Comparison of ENCODE assay signal across 14 cellular contexts in genomic region chr1:68376441-68376840, GRCh38.
DNase-seq lines count a peak whose midpoint lies in the region; ATAC-seq and TF ChIP-seq lines count a peak whose summit lies in the region.
"Had no signal": no experiment of that assay in that cellular context is flagged by ENCODE, and none has a peak within 500 bp of the region (broad histone marks: within the 10 kb centered on the region; RNA-seq: fewer than 3 reads in every experiment).

No MANE protein-coding gene starts in this region.

- no peak overlapping the region for H4K91ac ChIP-seq in IMR-90 (ENCODE audit: insufficient read depth, low read depth, low read length)

- POLR2A ChIA-PET in HCT116 (lab: Charles Lee): interaction anchor here (1.2 to 1.8 kb wide), 3 partner anchors 16 to 256 kb away, joined by 3 to 8 read pairs (median 4); no protein-coding TSS in a partner anchor
- POLR2A ChIA-PET in IMR-90 (lab: Charles Lee; ENCODE audit: unreplicated experiment): no interaction called here
- POLR2A ChIA-PET in MCF 10A (lab: Yijun Ruan, JAX): no interaction called here

- no peak overlapping the region for H2BK5ac ChIP-seq in IMR-90 (ENCODE audit: low read depth, low read length, poor library complexity, severe bottlenecking)

- no peaks in the 10 kb centered on the region for H3K9me1 ChIP-seq in IMR-90 (ENCODE audit: insufficient read depth, low read length)

- TF ChIP-seq RAD21 in HCT116 (IDR thresholded peaks at IDR 0.05; ENCODE audit: low read depth) (no peak), IMR-90 (IDR thresholded peaks at IDR 0.05; ENCODE audit: low read length) (no peak)

- H3K4ac ChIP-seq in IMR-90 (ENCODE audit: low read depth, low read length): no peak overlapping the region

- no peaks in the 10 kb centered on the region for H3K27me3 Mint-ChIP-seq in osteocyte (ENCODE audit: unreplicated experiment)
- no peaks in the 10 kb centered on the region for H3K27me3 Mint-ChIP-seq in MCF 10A (ENCODE audit: insufficient read depth, unreplicated experiment)
- H3K27me3 Mint-ChIP-seq: CD4-positive, CD25-positive, alpha-beta regulatory T cell had no signal

- H2BK15ac ChIP-seq in IMR-90 (ENCODE audit: low read depth, low read length): no peak overlapping the region

- H3K14ac ChIP-seq in IMR-90 (replicated peaks; ENCODE audit: low read depth, low read length): no peak overlapping the region

- no peak for ATAC-seq in HCT116
- ATAC-seq in IMR-90 (ENCODE audit: low read depth): no peak

- no peak overlapping the region for H4K8ac ChIP-seq in IMR-90 (ENCODE audit: low read depth in 2 of 2, low read length in 2 of 2)

- H3K36me3 Mint-ChIP-seq in osteocyte (ENCODE audit: unreplicated experiment) (no peaks in the 10 kb centered on the region), MCF 10A (ENCODE audit: insufficient read depth, unreplicated experiment) (no peaks in the 10 kb centered on the region)
- H3K36me3 Mint-ChIP-seq: CD4-positive, CD25-positive, alpha-beta regulatory T cell; CD8-positive, alpha-beta memory T cell had no signal

- no peaks in the 10 kb centered on the region for H3K36me3 ChIP-seq in HCT116 (ENCODE audit: control insufficient read depth in 1 of 2, insufficient read depth in 2 of 2, low read length in 2 of 2)
- no peaks in the 10 kb centered on the region for H3K36me3 ChIP-seq in IMR-90 (ENCODE audit: control insufficient read depth, insufficient read depth, low read length)
- H3K36me3 ChIP-seq: BE2C, HAP-1 had no signal

- H3K9me3 ChIP-seq in HCT116 (ENCODE audit: control insufficient read depth in 1 of 2, insufficient read depth in 1 of 2, low read depth in 1 of 2, low read length in 2 of 2): no peaks in the 10 kb centered on the region
- H3K9me3 ChIP-seq in IMR-90 (ENCODE audit: control insufficient read depth, insufficient read depth, low read length): no peaks in the 10 kb centered on the region
- H3K9me3 ChIP-seq: BE2C, HAP-1 had no signal

- peak overlapping the region; percentile 36 for H3K27ac Mint-ChIP-seq in osteocyte (ENCODE audit: unreplicated experiment)
- no peak overlapping the region for H3K27ac Mint-ChIP-seq in MCF 10A (ENCODE audit: low read depth, unreplicated experiment)
- H3K27ac Mint-ChIP-seq: CD4-positive, CD25-positive, alpha-beta regulatory T cell; CD8-positive, alpha-beta memory T cell had no signal

- CTCF ChIA-PET in HCT116 (lab: Charles Lee) (interaction anchor here (3.4 kb wide), 1 partner anchor 256 kb away, joined by 13 read pairs; no protein-coding TSS in a partner anchor), IMR-90 (lab: Yijun Ruan, JAX) (interaction anchor here (0.6 to 1.3 kb wide), 4 partner anchors 17 to 289 kb away, joined by 3 read pairs; no protein-coding TSS in a partner anchor), MCF 10A (lab: Yijun Ruan, JAX) (interaction anchor here (0.6 to 1.9 kb wide), 5 partner anchors 31 to 259 kb away, joined by 3 to 12 read pairs (median 3); no protein-coding TSS in a partner anchor)

- H3K27me3 ChIP-seq in HCT116 (ENCODE audit: insufficient read depth, low read length): no peaks in the 10 kb centered on the region
- no peaks in the 10 kb centered on the region for H3K27me3 ChIP-seq in IMR-90 (ENCODE audit: control insufficient read depth, insufficient read depth, low read length)
- H3K27me3 ChIP-seq: BE2C had no signal

- H3K4me1 ChIP-seq in HCT116 (ENCODE audit: control insufficient read depth in 1 of 2, insufficient read depth in 2 of 2, low read length in 2 of 2) (peaks cover 51 to 64% of the 10 kb centered on the region in 2 experiments), IMR-90 (ENCODE audit: control insufficient read depth, insufficient read depth, low read length) (peaks cover 12% of the 10 kb centered on the region)
- H3K4me1 ChIP-seq: BE2C, HAP-1 had no signal

- RAD21 ChIA-PET in HCT116 (lab: Charles Lee; ENCODE audit: low non-redundant PET in 1 of 2, low total read pairs in 2 of 2, uncharacterized antibody in 2 of 2, unreplicated experiment in 2 of 2): no interaction called here

- intact Hi-C loops in HCT116 (cut with micrococcal nuclease) (no loop called here), IMR-90 (cut with micrococcal nuclease) (no loop called here), MCF 10A (cut with micrococcal nuclease) (no loop called here)

- in situ Hi-C loops in IMR-90 (cut with MboI; ENCODE audit: low sequenced_read_pairs): no loop called here

- H2AK5ac ChIP-seq in IMR-90 (ENCODE audit: low read depth, low read length): peak overlapping the region; percentile 36; the same call in 1 of the 2 replicates

- H3K4me2 ChIP-seq in HCT116 (ENCODE audit: low read length): peak overlapping the region; percentile 65
- no peak overlapping the region for H3K4me2 ChIP-seq in IMR-90 (ENCODE audit: low read depth, low read length)

- no peak overlapping the region for H3K18ac ChIP-seq in IMR-90 (ENCODE audit: low read depth, low read length)

- no peaks in the 10 kb centered on the region for H3K9me3 Mint-ChIP-seq in osteocyte (ENCODE audit: unreplicated experiment)
- no peaks in the 10 kb centered on the region for H3K9me3 Mint-ChIP-seq in MCF 10A (ENCODE audit: unreplicated experiment)

- H3K4me3 Mint-ChIP-seq in osteocyte (ENCODE audit: unreplicated experiment): no peak overlapping the region
- no peak overlapping the region for H3K4me3 Mint-ChIP-seq in MCF 10A (ENCODE audit: unreplicated experiment)
- H3K4me3 Mint-ChIP-seq: CD4-positive, CD25-positive, alpha-beta regulatory T cell; CD8-positive, alpha-beta memory T cell had no signal

- H3K4me1 Mint-ChIP-seq in osteocyte (ENCODE audit: unreplicated experiment): peaks cover 21% of the 10 kb centered on the region
- peaks cover 21% of the 10 kb centered on the region for H3K4me1 Mint-ChIP-seq in MCF 10A (ENCODE audit: insufficient read depth, unreplicated experiment)
- H3K4me1 Mint-ChIP-seq: CD4-positive, CD25-positive, alpha-beta regulatory T cell; CD8-positive, alpha-beta memory T cell had no signal

- H2AFZ ChIP-seq in HCT116 (ENCODE audit: low read depth, low read length, poor library complexity, severe bottlenecking) (no peak overlapping the region), IMR-90 (replicated peaks; ENCODE audit: low read length, poor library complexity) (no peak overlapping the region)
- H2AFZ ChIP-seq: GM23248 had no signal

- DNase-seq in HCT116 (ENCODE audit: low read depth, low spot score): no peak
- DNase-seq in IMR-90: no peak
- DNase-seq in fibroblast of gingiva (ENCODE audit: low read depth): peak; percentile 26
- no peak for DNase-seq in osteocyte (ENCODE audit: extremely low spot score, unreplicated experiment)
- DNase-seq in iPS-NIHi11 (ENCODE audit: low spot score): no peak
- no peak for DNase-seq in MCF 10A (ENCODE audit: unreplicated experiment)
- DNase-seq in stimulated activated CD4-positive, alpha-beta T cell treated with anti-CD3 and anti-CD28 coated beads, Interleukin-2, amount 100 ng/mL, for 48 hours: no peak
- DNase-seq: ACHN; BE2C; CD4-positive, CD25-positive, alpha-beta regulatory T cell; CD8-positive, alpha-beta memory T cell; COR-L47 had no signal

- H3K56ac ChIP-seq in IMR-90 (ENCODE audit: extremely low read depth, insufficient read depth, low read length): no peak overlapping the region

- no peak overlapping the region for H3K27ac ChIP-seq in HCT116 (ENCODE audit: low read depth, low read length)
- no peak overlapping the region for H3K27ac ChIP-seq in IMR-90 (ENCODE audit: insufficient read depth, low read length)
- H3K27ac ChIP-seq: GM23248 had no signal

- no peak overlapping the region for H3K23ac ChIP-seq in IMR-90 (ENCODE audit: low read depth, low read length)

- no peaks in the 10 kb centered on the region for H4K20me1 ChIP-seq in HCT116 (ENCODE audit: insufficient read depth)
- no peaks in the 10 kb centered on the region for H4K20me1 ChIP-seq in IMR-90 (ENCODE audit: insufficient read depth, low read length)

- no TSS peak for BruUV-seq in HCT116 (replicated peaks; lab: Mats Ljungman, UMichigan)
- BruUV-seq in IMR-90 (replicated peaks; lab: Mats Ljungman, UMichigan): no TSS peak
- no TSS peak for BruUV-seq in MCF 10A (replicated peaks; lab: Mats Ljungman, UMichigan)

- H3K9me2 ChIP-seq in HCT116 (ENCODE audit: insufficient read depth): no peaks in the 10 kb centered on the region

- H3K79me1 ChIP-seq in IMR-90 (ENCODE audit: low read depth in 1 of 2, low read length in 2 of 2): no peaks in the 10 kb centered on the region

- dilution Hi-C loops in IMR-90 (cut with HindIII; ENCODE audit: low sequenced_read_pairs, unreplicated experiment): no loop called here

- no peaks in the 10 kb centered on the region for H3K79me2 ChIP-seq in HCT116 (ENCODE audit: insufficient read depth, low read length)

- H2BK120ac ChIP-seq in IMR-90 (ENCODE audit: low read depth, low read length): no peak overlapping the region

- H3K4me3 ChIP-seq in HCT116 (replicated peaks in 1 of 2; ENCODE audit: low read depth in 1 of 2, low read length in 2 of 2): no peak overlapping the region
- H3K4me3 ChIP-seq in IMR-90 (ENCODE audit: insufficient read depth, low read depth, low read length): no peak overlapping the region
- H3K4me3 ChIP-seq: GM23248, HAP-1 had no signal

- H3K9ac ChIP-seq in HCT116 (ENCODE audit: low read length): peak overlapping the region; percentile 6; the same call in 1 of the 2 replicates
- no peak overlapping the region for H3K9ac ChIP-seq in IMR-90 (ENCODE audit: low read depth, low read length)
- H3K9ac ChIP-seq: GM23248 had no signal

- TF ChIP-seq POLR2A in HCT116 (IDR thresholded peaks at IDR 0.05; ENCODE audit: borderline replicate concordance, extremely low read depth, insufficient read depth, insufficient read length) (no peak), IMR-90 (IDR thresholded peaks at IDR 0.05; ENCODE audit: low read depth, low read length) (no peak)

- H2AK9ac ChIP-seq in IMR-90 (replicated peaks; ENCODE audit: low read depth, low read length, poor library complexity): no peak overlapping the region

- H2BK20ac ChIP-seq in IMR-90 (ENCODE audit: low read depth, low read length): no peak overlapping the region; the same call in 1 of the 2 replicates

- TF ChIP-seq CTCF in HCT116 (IDR thresholded peaks at IDR 0.05 in 2 of 3, conservative IDR thresholded peaks at IDR 0.05 in 1 of 3; ENCODE audit: borderline replicate concordance in 1 of 3, insufficient read depth in 1 of 3, low read depth in 2 of 3, low read length in 2 of 3): no peak
- TF ChIP-seq CTCF in IMR-90 (conservative IDR thresholded peaks at IDR 0.05; ENCODE audit: low read depth, low read length): no peak
- TF ChIP-seq CTCF in osteocyte (IDR thresholded peaks at IDR 0.05): no peak
- no peak for TF ChIP-seq CTCF in MCF 10A (IDR thresholded peaks at IDR 0.05; ENCODE audit: unreplicated experiment)

- no peak overlapping the region for H4K5ac ChIP-seq in IMR-90 (ENCODE audit: low read depth, low read length)

TF ChIP-seq in HCT116, 20 proteins besides CTCF, POLR2A, EP300 and RAD21 (continues in another document):
- no peak for TF ChIP-seq SIN3A (IDR thresholded peaks at IDR 0.05; ENCODE audit: low read depth)
- TF ChIP-seq FOSL1 (IDR thresholded peaks at IDR 0.05; ENCODE audit: low read depth): no peak

TF ChIP-seq in IMR-90, 13 proteins besides CTCF, POLR2A, EP300 and RAD21 (continues in another document):
- no peak for TF ChIP-seq FOS (IDR thresholded peaks at IDR 0.05; ENCODE audit: low read depth, low read length)
- TF ChIP-seq MAZ (IDR thresholded peaks at IDR 0.05; ENCODE audit: borderline replicate concordance, low read depth, low read length): no peak
